In the genomic region with DNA sequence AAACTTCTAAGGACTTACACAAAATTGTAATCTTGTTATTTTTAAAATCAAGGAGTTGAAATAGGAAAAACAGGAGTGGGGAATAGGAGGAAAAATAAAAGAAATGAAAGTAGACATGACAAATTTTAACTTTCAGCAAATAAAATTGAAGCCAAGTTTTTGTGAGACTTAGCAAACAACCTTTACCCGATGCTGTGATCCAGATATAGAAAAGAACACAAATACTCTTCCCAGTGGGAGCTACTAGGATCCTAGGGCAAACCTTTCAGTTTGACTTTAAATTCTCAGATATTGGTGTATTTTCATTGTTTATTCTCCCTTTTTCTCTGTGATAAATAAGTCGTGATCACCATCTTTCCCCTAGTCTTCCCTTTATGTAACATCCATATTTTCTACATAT, we compare ENCODE assay signal across 3 cellular contexts.
TF ChIP-seq lines count a peak whose summit lies in the region.

No MANE protein-coding gene starts in this region.

TF ChIP-seq in liver, 16 proteins besides CTCF, POLR2A, EP300 and RAD21:
- peak in 1 of 2 donors; percentile 30 for TF ChIP-seq RXRA (IDR thresholded peaks at IDR 0.05)
- TF ChIP-seq, protein P1, sequence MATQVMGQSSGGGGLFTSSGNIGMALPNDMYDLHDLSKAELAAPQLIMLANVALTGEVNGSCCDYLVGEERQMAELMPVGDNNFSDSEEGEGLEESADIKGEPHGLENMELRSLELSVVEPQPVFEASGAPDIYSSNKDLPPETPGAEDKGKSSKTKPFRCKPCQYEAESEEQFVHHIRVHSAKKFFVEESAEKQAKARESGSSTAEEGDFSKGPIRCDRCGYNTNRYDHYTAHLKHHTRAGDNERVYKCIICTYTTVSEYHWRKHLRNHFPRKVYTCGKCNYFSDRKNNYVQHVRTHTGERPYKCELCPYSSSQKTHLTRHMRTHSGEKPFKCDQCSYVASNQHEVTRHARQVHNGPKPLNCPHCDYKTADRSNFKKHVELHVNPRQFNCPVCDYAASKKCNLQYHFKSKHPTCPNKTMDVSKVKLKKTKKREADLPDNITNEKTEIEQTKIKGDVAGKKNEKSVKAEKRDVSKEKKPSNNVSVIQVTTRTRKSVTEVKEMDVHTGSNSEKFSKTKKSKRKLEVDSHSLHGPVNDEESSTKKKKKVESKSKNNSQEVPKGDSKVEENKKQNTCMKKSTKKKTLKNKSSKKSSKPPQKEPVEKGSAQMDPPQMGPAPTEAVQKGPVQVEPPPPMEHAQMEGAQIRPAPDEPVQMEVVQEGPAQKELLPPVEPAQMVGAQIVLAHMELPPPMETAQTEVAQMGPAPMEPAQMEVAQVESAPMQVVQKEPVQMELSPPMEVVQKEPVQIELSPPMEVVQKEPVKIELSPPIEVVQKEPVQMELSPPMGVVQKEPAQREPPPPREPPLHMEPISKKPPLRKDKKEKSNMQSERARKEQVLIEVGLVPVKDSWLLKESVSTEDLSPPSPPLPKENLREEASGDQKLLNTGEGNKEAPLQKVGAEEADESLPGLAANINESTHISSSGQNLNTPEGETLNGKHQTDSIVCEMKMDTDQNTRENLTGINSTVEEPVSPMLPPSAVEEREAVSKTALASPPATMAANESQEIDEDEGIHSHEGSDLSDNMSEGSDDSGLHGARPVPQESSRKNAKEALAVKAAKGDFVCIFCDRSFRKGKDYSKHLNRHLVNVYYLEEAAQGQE (IDR thresholded peaks at IDR 0.05) = no peak
- TF ChIP-seq HNF4G (IDR thresholded peaks at IDR 0.05) = peak; percentile 47
- TF ChIP-seq HNF4A (conservative IDR thresholded peaks at IDR 0.05) = peak; percentile 68 to 79
- TF ChIP-seq FOXA1 (IDR thresholded peaks at IDR 0.05) = no peak
- no peak for TF ChIP-seq JUND (IDR thresholded peaks at IDR 0.05)
- TF ChIP-seq NR2F2 (IDR thresholded peaks at IDR 0.05) = no peak
- no peak for TF ChIP-seq TAF1 (conservative IDR thresholded peaks at IDR 0.05)
- TF ChIP-seq, protein P2, sequence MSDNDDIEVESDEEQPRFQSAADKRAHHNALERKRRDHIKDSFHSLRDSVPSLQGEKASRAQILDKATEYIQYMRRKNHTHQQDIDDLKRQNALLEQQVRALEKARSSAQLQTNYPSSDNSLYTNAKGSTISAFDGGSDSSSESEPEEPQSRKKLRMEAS (IDR thresholded peaks at IDR 0.05) = no peak
- peak; percentile 71 for TF ChIP-seq YY1 (IDR thresholded peaks at IDR 0.05)
- peak; percentile 64 for TF ChIP-seq SP1 (IDR thresholded peaks at IDR 0.05)
- TF ChIP-seq FOXA2 (IDR thresholded peaks at IDR 0.05) = peak; percentile 38
- TF ChIP-seq, protein P3, sequence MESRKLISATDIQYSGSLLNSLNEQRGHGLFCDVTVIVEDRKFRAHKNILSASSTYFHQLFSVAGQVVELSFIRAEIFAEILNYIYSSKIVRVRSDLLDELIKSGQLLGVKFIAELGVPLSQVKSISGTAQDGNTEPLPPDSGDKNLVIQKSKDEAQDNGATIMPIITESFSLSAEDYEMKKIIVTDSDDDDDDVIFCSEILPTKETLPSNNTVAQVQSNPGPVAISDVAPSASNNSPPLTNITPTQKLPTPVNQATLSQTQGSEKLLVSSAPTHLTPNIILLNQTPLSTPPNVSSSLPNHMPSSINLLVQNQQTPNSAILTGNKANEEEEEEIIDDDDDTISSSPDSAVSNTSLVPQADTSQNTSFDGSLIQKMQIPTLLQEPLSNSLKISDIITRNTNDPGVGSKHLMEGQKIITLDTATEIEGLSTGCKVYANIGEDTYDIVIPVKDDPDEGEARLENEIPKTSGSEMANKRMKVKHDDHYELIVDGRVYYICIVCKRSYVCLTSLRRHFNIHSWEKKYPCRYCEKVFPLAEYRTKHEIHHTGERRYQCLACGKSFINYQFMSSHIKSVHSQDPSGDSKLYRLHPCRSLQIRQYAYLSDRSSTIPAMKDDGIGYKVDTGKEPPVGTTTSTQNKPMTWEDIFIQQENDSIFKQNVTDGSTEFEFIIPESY (IDR thresholded peaks at IDR 0.05) = no peak
- no peak for TF ChIP-seq EGR1 (IDR thresholded peaks at IDR 0.05; ENCODE audit: low read depth in 2 of 2)
- no peak for TF ChIP-seq GABPA (IDR thresholded peaks at IDR 0.05 in 1 of 2, conservative IDR thresholded peaks at IDR 0.05 in 1 of 2)
- TF ChIP-seq, protein P4, sequence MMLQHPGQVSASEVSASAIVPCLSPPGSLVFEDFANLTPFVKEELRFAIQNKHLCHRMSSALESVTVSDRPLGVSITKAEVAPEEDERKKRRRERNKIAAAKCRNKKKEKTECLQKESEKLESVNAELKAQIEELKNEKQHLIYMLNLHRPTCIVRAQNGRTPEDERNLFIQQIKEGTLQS (IDR thresholded peaks at IDR 0.05) = no peak
TF ChIP-seq in liver: peak in this region for 6.

TF ChIP-seq in HepG2, 621 proteins besides CTCF, POLR2A, EP300 and RAD21:
- TF ChIP-seq ZNF891 (CRISPR knock-in tag; IDR thresholded peaks at IDR 0.05) = no peak
- no peak for TF ChIP-seq NFRKB (IDR thresholded peaks at IDR 0.05)
- TF ChIP-seq ETV5 (CRISPR knock-in tag; IDR thresholded peaks at IDR 0.05; ENCODE audit: borderline replicate concordance) = no peak
- TF ChIP-seq JUNB (CRISPR knock-in tag; IDR thresholded peaks at IDR 0.05; ENCODE audit: borderline replicate concordance) = no peak
- no peak for TF ChIP-seq KDM5B (CRISPR knock-in tag; IDR thresholded peaks at IDR 0.05; ENCODE audit: borderline replicate concordance)
- TF ChIP-seq ZNF317 (CRISPR knock-in tag; IDR thresholded peaks at IDR 0.05) = no peak
- TF ChIP-seq, protein P5, sequence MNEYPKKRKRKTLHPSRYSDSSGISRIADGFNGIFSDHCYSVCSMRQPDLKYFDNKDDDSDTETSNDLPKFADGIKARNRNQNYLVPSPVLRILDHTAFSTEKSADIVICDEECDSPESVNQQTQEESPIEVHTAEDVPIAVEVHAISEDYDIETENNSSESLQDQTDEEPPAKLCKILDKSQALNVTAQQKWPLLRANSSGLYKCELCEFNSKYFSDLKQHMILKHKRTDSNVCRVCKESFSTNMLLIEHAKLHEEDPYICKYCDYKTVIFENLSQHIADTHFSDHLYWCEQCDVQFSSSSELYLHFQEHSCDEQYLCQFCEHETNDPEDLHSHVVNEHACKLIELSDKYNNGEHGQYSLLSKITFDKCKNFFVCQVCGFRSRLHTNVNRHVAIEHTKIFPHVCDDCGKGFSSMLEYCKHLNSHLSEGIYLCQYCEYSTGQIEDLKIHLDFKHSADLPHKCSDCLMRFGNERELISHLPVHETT (CRISPR knock-in tag; conservative IDR thresholded peaks at IDR 0.05) = no peak
- TF ChIP-seq SIN3B (IDR thresholded peaks at IDR 0.05; ENCODE audit: low read length) = no peak
- TF ChIP-seq ATAD3A (CRISPR knock-in tag; IDR thresholded peaks at IDR 0.05) = no peak
- TF ChIP-seq ZBTB42 (CRISPR knock-in tag; IDR thresholded peaks at IDR 0.05) = no peak
- TF ChIP-seq ZNF430 (CRISPR knock-in tag; IDR thresholded peaks at IDR 0.05) = no peak
- TF ChIP-seq, protein P6, sequence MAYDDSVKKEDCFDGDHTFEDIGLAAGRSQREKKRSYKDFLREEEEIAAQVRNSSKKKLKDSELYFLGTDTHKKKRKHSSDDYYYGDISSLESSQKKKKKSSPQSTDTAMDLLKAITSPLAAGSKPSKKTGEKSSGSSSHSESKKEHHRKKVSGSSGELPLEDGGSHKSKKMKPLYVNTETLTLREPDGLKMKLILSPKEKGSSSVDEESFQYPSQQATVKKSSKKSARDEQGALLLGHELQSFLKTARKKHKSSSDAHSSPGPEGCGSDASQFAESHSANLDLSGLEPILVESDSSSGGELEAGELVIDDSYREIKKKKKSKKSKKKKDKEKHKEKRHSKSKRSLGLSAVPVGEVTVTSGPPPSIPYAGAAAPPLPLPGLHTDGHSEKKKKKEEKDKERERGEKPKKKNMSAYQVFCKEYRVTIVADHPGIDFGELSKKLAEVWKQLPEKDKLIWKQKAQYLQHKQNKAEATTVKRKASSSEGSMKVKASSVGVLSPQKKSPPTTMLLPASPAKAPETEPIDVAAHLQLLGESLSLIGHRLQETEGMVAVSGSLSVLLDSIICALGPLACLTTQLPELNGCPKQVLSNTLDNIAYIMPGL (CRISPR knock-in tag; IDR thresholded peaks at IDR 0.05; ENCODE audit: borderline replicate concordance in 1 of 2, low read depth in 1 of 2) = no peak

TF ChIP-seq in IMR-90, 13 proteins besides CTCF, POLR2A, EP300 and RAD21:
- no peak for TF ChIP-seq CHD1 (IDR thresholded peaks at IDR 0.05; ENCODE audit: low read depth, low read length)
- TF ChIP-seq SMC3 (IDR thresholded peaks at IDR 0.05; ENCODE audit: low read depth, low read length) = no peak
- TF ChIP-seq MXI1 (IDR thresholded peaks at IDR 0.05; ENCODE audit: borderline replicate concordance, low read depth, low read length) = no peak
- TF ChIP-seq BHLHE40 (IDR thresholded peaks at IDR 0.05; ENCODE audit: low read depth, low read length) = no peak
- TF ChIP-seq MAZ (IDR thresholded peaks at IDR 0.05; ENCODE audit: borderline replicate concordance, low read depth, low read length) = no peak
- no peak for TF ChIP-seq CEBPB (IDR thresholded peaks at IDR 0.05; ENCODE audit: low read depth, low read length)
- no peak for TF ChIP-seq NFE2L2 (IDR thresholded peaks at IDR 0.05; ENCODE audit: low read depth, low read length)
- TF ChIP-seq, protein P7, sequence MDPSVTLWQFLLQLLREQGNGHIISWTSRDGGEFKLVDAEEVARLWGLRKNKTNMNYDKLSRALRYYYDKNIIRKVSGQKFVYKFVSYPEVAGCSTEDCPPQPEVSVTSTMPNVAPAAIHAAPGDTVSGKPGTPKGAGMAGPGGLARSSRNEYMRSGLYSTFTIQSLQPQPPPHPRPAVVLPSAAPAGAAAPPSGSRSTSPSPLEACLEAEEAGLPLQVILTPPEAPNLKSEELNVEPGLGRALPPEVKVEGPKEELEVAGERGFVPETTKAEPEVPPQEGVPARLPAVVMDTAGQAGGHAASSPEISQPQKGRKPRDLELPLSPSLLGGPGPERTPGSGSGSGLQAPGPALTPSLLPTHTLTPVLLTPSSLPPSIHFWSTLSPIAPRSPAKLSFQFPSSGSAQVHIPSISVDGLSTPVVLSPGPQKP (IDR thresholded peaks at IDR 0.05; ENCODE audit: borderline replicate concordance, low read depth, low read length) = no peak
- no peak for TF ChIP-seq FOS (IDR thresholded peaks at IDR 0.05; ENCODE audit: low read depth, low read length)
- TF ChIP-seq, protein P8, sequence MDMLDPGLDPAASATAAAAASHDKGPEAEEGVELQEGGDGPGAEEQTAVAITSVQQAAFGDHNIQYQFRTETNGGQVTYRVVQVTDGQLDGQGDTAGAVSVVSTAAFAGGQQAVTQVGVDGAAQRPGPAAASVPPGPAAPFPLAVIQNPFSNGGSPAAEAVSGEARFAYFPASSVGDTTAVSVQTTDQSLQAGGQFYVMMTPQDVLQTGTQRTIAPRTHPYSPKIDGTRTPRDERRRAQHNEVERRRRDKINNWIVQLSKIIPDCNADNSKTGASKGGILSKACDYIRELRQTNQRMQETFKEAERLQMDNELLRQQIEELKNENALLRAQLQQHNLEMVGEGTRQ (IDR thresholded peaks at IDR 0.05; ENCODE audit: low read depth, low read length) = no peak
- no peak for TF ChIP-seq RCOR1 (IDR thresholded peaks at IDR 0.05; ENCODE audit: insufficient replicate concordance, low read length)
- TF ChIP-seq RFX5 (IDR thresholded peaks at IDR 0.05; ENCODE audit: low read depth, low read length) = no peak
